Comparison of ENCODE assay signal across 12 cellular contexts in the genomic region with DNA sequence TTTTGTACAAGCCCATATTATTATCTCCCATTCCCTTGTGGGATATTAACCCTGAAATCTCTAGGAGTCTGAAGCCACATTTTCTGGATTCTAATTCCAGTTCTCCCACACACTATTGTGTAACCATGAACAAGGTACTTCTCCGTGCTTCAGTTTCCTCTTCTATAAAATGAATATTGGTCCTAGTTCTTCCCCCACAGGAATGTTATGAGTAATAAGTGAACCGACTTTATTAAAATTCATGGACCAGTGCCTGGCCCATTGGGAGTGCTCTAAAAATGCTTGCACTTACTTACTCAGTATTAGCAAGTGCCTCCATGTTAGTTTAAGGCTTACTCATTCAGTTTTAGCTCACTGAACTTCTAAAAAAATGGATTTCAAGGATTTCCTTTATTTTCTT. TPM values are rescaled to one million over a fixed set of nuclear protein-coding genes. Genes with fewer than 3 reads are reported as not detected.
A peak's percentile ranks its signal among the peaks of the same experiment; 100 is the strongest.
DNase-seq lines count a peak whose midpoint lies in the region; ATAC-seq, FAIRE-seq and TF ChIP-seq lines count a peak whose summit lies in the region.
"Had no signal": no experiment of that assay in that cellular context is flagged by ENCODE, and none has a peak within 500 bp of the region (broad histone marks: within the 10 kb centered on the region; RNA-seq: fewer than 3 reads in every experiment).

No MANE protein-coding gene starts in this region.

- in situ Hi-C loops in HepG2 (cut with HindIII; ENCODE audit: extremely low pct_ligation_motif_present, low pct_unique_long_range_greater_than_20kb): no loop called here

- TF ChIP-seq EP300 in HepG2 (IDR thresholded peaks at IDR 0.05; ENCODE audit: low read depth in 2 of 2, low read length in 2 of 2) (no peak), HepG2 (CRISPR knock-in tag; IDR thresholded peaks at IDR 0.05; ENCODE audit: borderline replicate concordance) (no peak)

- H3K4me3 ChIP-seq in AG04449 (ENCODE audit: low read depth, low read length) (no peak overlapping the region), cardiac fibroblast (replicated peaks in 1 of 2; ENCODE audit: low read depth in 2 of 2, low read length in 2 of 2) (no peak overlapping the region), HepG2 (replicated peaks in 1 of 3; ENCODE audit: insufficient read depth in 1 of 3, low read depth in 2 of 3, low read length in 3 of 3) (no peak overlapping the region), adrenal gland (no peak overlapping the region)
- H3K4me3 ChIP-seq: BLaER1 treated with 17β-estradiol and CSF1 and Interleukin-3, amounts not matched to agents 10 nM and 100 nM had no signal

- H3K9ac ChIP-seq in HepG2 (ENCODE audit: insufficient read depth, low read depth, low read length): no peak overlapping the region
- H3K9ac ChIP-seq: BLaER1 treated with 17β-estradiol and CSF1 and Interleukin-3, amounts not matched to agents 10 nM and 100 nM had no signal

- intact Hi-C loops in HepG2 (cut with micrococcal nuclease; ENCODE audit: unreplicated experiment) (no loop called here), adrenal gland (cut with DNase I) (no loop called here)

- H4K20me1 ChIP-seq in HepG2 (ENCODE audit: insufficient read depth, low read length): no peaks in the 10 kb centered on the region
- H4K20me1 ChIP-seq: BLaER1 treated with 17β-estradiol and CSF1 and Interleukin-3, amounts not matched to agents 10 nM and 100 nM had no signal

- H3K27me3 ChIP-seq in HepG2 (ENCODE audit: control insufficient read depth in 1 of 2, insufficient read depth in 2 of 2, low read length in 2 of 2) (no peaks in the 10 kb centered on the region), adrenal gland (no peaks in the 10 kb centered on the region)
- H3K27me3 ChIP-seq: BLaER1 treated with 17β-estradiol and CSF1 and Interleukin-3, amounts not matched to agents 10 nM and 100 nM had no signal

- TF ChIP-seq RAD21 in HepG2 (CRISPR knock-in tag; IDR thresholded peaks at IDR 0.05): no peak

- H2AFZ ChIP-seq in HepG2 (ENCODE audit: low read length): no peak overlapping the region

- peaks cover 17% of the 10 kb centered on the region for H3K4me1 ChIP-seq in HepG2 (ENCODE audit: insufficient read depth, low read length)
- H3K4me1 ChIP-seq in adrenal gland (replicated peaks in 1 of 2): no peaks in the 10 kb centered on the region
- H3K4me1 ChIP-seq: BLaER1 treated with 17β-estradiol and CSF1 and Interleukin-3, amounts not matched to agents 10 nM and 100 nM had no signal

- WGBS in HepG2 (ENCODE audit: low lambda C conversion rate): 15% methylated on average over 2 of the region's 2 CpGs
- 33 to 69% (median 55%) methylated on average over 2 of the region's 2 CpGs for WGBS in adrenal gland, 4 donors

- no peak for TF ChIP-seq CTCF in AG04449 (IDR thresholded peaks at IDR 0.05; ENCODE audit: insufficient read depth, low read length, missing control alignments)
- no peak for TF ChIP-seq CTCF in cardiac fibroblast (IDR thresholded peaks at IDR 0.05; ENCODE audit: low read depth, low read length)
- no peak for TF ChIP-seq CTCF in HepG2 (CRISPR knock-in tag; IDR thresholded peaks at IDR 0.05)
- TF ChIP-seq CTCF in adrenal gland (IDR thresholded peaks at IDR 0.05): no peak

- DNase-seq in AG04449 (ENCODE audit: low read depth, low spot score) (peak; percentile 87), HPDE6-E6E7 (ENCODE audit: extremely low spot score) (peak; percentile 51), cardiac fibroblast (ENCODE audit: low read depth in 2 of 2) (peak; percentile 67 to 93), HepG2 (ENCODE audit: low spot score) (no peak), NCI-H2029 (lab: John Stamatoyannopoulos, UW) (no peak), adrenal gland (no peak)
- no peak for DNase-seq in stimulated activated CD4-positive, alpha-beta T cell treated with anti-CD3 and anti-CD28 coated beads, Interleukin-15, amount 100 ng/mL, for 24 hours
- DNase-seq: naive B cell, NCI-H1092 treated with DMSO at 0.1 percent for 48 hours, SW 1271 had no signal

- FAIRE-seq in HepG2 (lab: Jason Lieb, UNC): no peak

- no peak for TF ChIP-seq POLR2A in HepG2 (IDR thresholded peaks at IDR 0.05; ENCODE audit: insufficient read depth in 1 of 2, low read depth in 2 of 2, low read length in 2 of 2)
- TF ChIP-seq POLR2A in adrenal gland (IDR thresholded peaks at IDR 0.05): no peak

- H3K9me3 ChIP-seq in HepG2 (ENCODE audit: low read length): peaks cover 9% of the 10 kb centered on the region; the same call in 1 of the 2 replicates
- no peaks in the 10 kb centered on the region for H3K9me3 ChIP-seq in adrenal gland (replicated peaks in 1 of 3)

- POLR2A ChIA-PET in AG04449 (lab: Yijun Ruan, JAX) (interaction anchor here (0.6 to 1.0 kb wide), 3 partner anchors 21 to 133 kb away, joined by 3 to 4 read pairs (median 3); no protein-coding TSS in a partner anchor), HepG2 (lab: Yijun Ruan, JAX) (no interaction called here)

- no peak overlapping the region for H3K4me2 ChIP-seq in HepG2 (ENCODE audit: low read depth, low read length)
- H3K4me2 ChIP-seq: BLaER1 treated with 17β-estradiol and CSF1 and Interleukin-3, amounts not matched to agents 10 nM and 100 nM had no signal

- H3K36me3 ChIP-seq in HepG2 (replicated peaks in 1 of 2; ENCODE audit: control insufficient read depth in 1 of 2, insufficient read depth in 2 of 2, low read length in 2 of 2) (no peaks in the 10 kb centered on the region), adrenal gland (replicated peaks in 1 of 2) (no peaks in the 10 kb centered on the region)
- H3K36me3 ChIP-seq: BLaER1 treated with 17β-estradiol and CSF1 and Interleukin-3, amounts not matched to agents 10 nM and 100 nM had no signal

- H3K27ac ChIP-seq in HepG2 (ENCODE audit: extremely low read length, insufficient read depth, low read length) (no peak overlapping the region), adrenal gland (no peak overlapping the region)
- H3K27ac ChIP-seq: BLaER1 treated with 17β-estradiol and CSF1 and Interleukin-3, amounts not matched to agents 10 nM and 100 nM had no signal

- no TSS peak for BruUV-seq in HepG2 (replicated peaks; lab: Mats Ljungman, UMichigan)

- ATAC-seq in HepG2 (no peak), HG02798 (IDR thresholded peaks at IDR 0.05; ENCODE audit: poor library complexity, unreplicated experiment) (no peak)

- CTCF ChIA-PET in AG04449 (lab: Yijun Ruan, JAX) (no interaction called here), HepG2 (lab: Yijun Ruan, JAX; ENCODE audit: low intra/inter-chr PET ratio, low total read pairs) (no interaction called here)

- H3K79me2 ChIP-seq in HepG2 (ENCODE audit: insufficient read depth, low read length): no peaks in the 10 kb centered on the region

TF ChIP-seq in HepG2, 621 proteins besides CTCF, POLR2A, EP300 and RAD21:
- TF ChIP-seq ZNF331 (CRISPR knock-in tag; IDR thresholded peaks at IDR 0.05) (no peak), ZNF446 (CRISPR knock-in tag; IDR thresholded peaks at IDR 0.05) (no peak), ZBTB21 (CRISPR knock-in tag; IDR thresholded peaks at IDR 0.05) (no peak), CEBPB (IDR thresholded peaks at IDR 0.05; ENCODE audit: borderline replicate concordance, low read depth, low read length) (0 out of 2 replicates have a peak, but pooled peaks have one; percentile 5), PAF1 (CRISPR knock-in tag; IDR thresholded peaks at IDR 0.05) (no peak)

RNA-seq across cellular contexts. Expression of a gene that starts 1.4 kb away (rescaled TPM):
- total RNA-seq in HepG2 (2016; rRNA removed; fragmentation: Illumina TruSeq; extraction: Trizol) (not detected in 2 replicates), adrenal gland (under 1 TPM in 5 of 8 donors, not detected in 3; 0.32 to 0.88 (median 0.61) TPM)
- not detected in 2 replicates for total RNA-seq in HepG2 (2016; cell fraction: cytosol; rRNA removed; fragmentation: Illumina TruSeq; extraction: Trizol; ENCODE audit: low read depth)
- total RNA-seq in HepG2 (2016; cell fraction: insoluble cytoplasmic fraction; rRNA removed; fragmentation: Illumina TruSeq; extraction: Trizol): not detected in 2 replicates
- total RNA-seq in HepG2 (2016; cell fraction: membrane; rRNA removed; fragmentation: Illumina TruSeq; extraction: Trizol): not detected in 2 replicates
- not detected in 2 replicates for total RNA-seq in HepG2 (2016; cell fraction: nucleus; rRNA removed; fragmentation: Illumina TruSeq; extraction: Trizol)
- polyA plus RNA-seq in HepG2 (2011; rRNA removed) (0.05 TPM in 1 of 2 replicates, not detected in the other), adrenal gland (under 1 TPM in 1 of 3 donors, not detected in 2; 0.60 TPM)
- not detected in 2 replicates for polyA plus RNA-seq in HepG2 (2011; cell fraction: cytosol; rRNA removed)
- not detected in 2 replicates for polyA plus RNA-seq in HepG2 (2011; cell fraction: nucleus; rRNA removed)
- polyA plus RNA-seq in HepG2 (2012): 0.19 TPM in 1 of 2 replicates, not detected in the other
- polyA plus RNA-seq in HepG2 (2016; cell fraction: cytosol; fragmentation: Illumina TruSeq; extraction: Trizol; ENCODE audit: low read depth): not detected in 2 replicates
- polyA plus RNA-seq in HepG2 (2016; cell fraction: insoluble cytoplasmic fraction; fragmentation: Illumina TruSeq; extraction: Trizol; ENCODE audit: low read depth): not detected in 2 replicates
- polyA plus RNA-seq in HepG2 (2016; cell fraction: membrane; fragmentation: Illumina TruSeq; extraction: Trizol; ENCODE audit: low read depth): not detected in 2 replicates
- not detected in 2 replicates for polyA plus RNA-seq in HepG2 (2016; cell fraction: nucleus; fragmentation: Illumina TruSeq; extraction: Trizol; ENCODE audit: insufficient read depth, low read depth)
- not detected in 2 replicates for polyA minus RNA-seq in HepG2 (2011; rRNA and poly(A)+ RNA removed; ENCODE audit: low replicate concordance)
- not detected in 2 replicates for polyA minus RNA-seq in HepG2 (2011; cell fraction: cytosol; rRNA and poly(A)+ RNA removed)
- not detected in 2 replicates for polyA minus RNA-seq in HepG2 (2011; cell fraction: nucleus; rRNA and poly(A)+ RNA removed)

Comparison
In these comparisons a context has a peak if more than half of its experiments do, and no peak if none do; other contexts are left out.
1. DNase-seq: peak in AG04449 (single experiment), HPDE6-E6E7 (single experiment) and cardiac fibroblast (2 of 2); none in HepG2 (single experiment), stimulated activated CD4-positive, alpha-beta T cell treated with anti-CD3 and anti-CD28 coated beads, Interleukin-15, amount 100 ng/mL, for 24 hours (single experiment), NCI-H2029 (single experiment) and adrenal gland (0 of 7).